13 cellular contexts compared by ENCODE assay signal in the genomic region with DNA sequence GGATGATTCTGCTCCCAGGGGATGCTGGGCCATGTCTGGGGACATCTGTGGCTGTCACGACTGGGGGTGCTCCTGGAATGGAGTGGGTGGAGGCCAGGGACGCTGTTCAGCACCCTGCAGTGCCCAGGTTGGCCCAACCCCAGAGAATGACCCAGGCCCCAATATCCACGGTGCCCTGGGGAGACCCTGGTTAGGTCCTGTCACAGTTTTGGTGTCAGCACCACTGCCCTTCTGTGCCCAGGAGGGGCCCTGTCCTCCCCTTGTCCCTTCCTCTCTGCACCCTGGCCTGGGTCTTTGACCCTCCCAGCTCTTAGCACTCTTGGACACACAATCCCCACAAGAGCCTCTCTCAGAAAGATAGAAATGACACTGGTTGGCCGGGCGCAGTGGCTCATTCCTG.
A peak's percentile ranks its signal among the peaks of the same experiment; 100 is the strongest.
DNase-seq lines count a peak whose midpoint lies in the region; ATAC-seq, FAIRE-seq and TF ChIP-seq lines count a peak whose summit lies in the region.
"Had no signal": no experiment of that assay in that cellular context is flagged by ENCODE, and none has a peak within 500 bp of the region (broad histone marks: within the 10 kb centered on the region; RNA-seq: fewer than 3 reads in every experiment).

No MANE protein-coding gene starts in this region.

- ATAC-seq in activated naive CD4-positive, alpha-beta T cell treated with anti-CD3 and anti-CD28 coated beads, Interleukin-2, amount 50 U/mL, for 72 hours: no peak
- ATAC-seq in stimulated activated memory B cell treated with anti-CD40 and anti-IgM and Interleukin-4, amounts not matched to agents 10 μg/mL and 1 μg/mL and 100 μg/mL, for 72 hours: no peak
- ATAC-seq: K562 had no signal

- POLR2A ChIA-PET in H1 (lab: Charles Lee; ENCODE audit: partially characterized antibody): interaction anchor here (2.8 kb wide), 1 partner anchor 85 kb away, joined by 18 read pairs; a partner anchor contains a TSS

- no peak overlapping the region for H3K23ac ChIP-seq in H1 (ENCODE audit: insufficient read length)

- CTCF ChIA-PET in activated naive CD4-positive, alpha-beta T cell treated with anti-CD3 and anti-CD28 coated beads for 36 hours (lab: Charles Lee): interaction anchor here (1.0 to 1.8 kb wide), 5 partner anchors 9 to 50 kb away, joined by 3 to 5 read pairs (median 4); no protein-coding TSS in a partner anchor
- CTCF ChIA-PET in H1 (lab: Charles Lee; ENCODE audit: partially characterized antibody): interaction anchor here (0.6 to 1.5 kb wide), 3 partner anchors 19 to 276 kb away, joined by 3 to 4 read pairs (median 4); no protein-coding TSS in a partner anchor

- intact Hi-C loops in activated naive CD4-positive, alpha-beta T cell treated with anti-CD3 and anti-CD28 coated beads for 36 hours (cut with micrococcal nuclease): loop anchor here (5.0 kb wide), 1 partner anchor 51 kb away; no protein-coding TSS in a partner anchor
- intact Hi-C loops in ascending aorta (cut with DNase I) (no loop called here), tibial artery (cut with DNase I; ENCODE audit: low total_unique reads) (no loop called here)

- H3F3A ChIP-seq in MM.1S (ENCODE audit: insufficient read depth, low read length): peaks cover 17% of the 10 kb centered on the region

- no peaks in the 10 kb centered on the region for H3K27me3 Mint-ChIP-seq in activated naive CD4-positive, alpha-beta T cell treated with anti-CD3 and anti-CD28 coated beads for 36 hours (ENCODE audit: low read depth)
- no peaks in the 10 kb centered on the region for H3K27me3 Mint-ChIP-seq in stimulated activated memory B cell treated with anti-CD40 and anti-IgM and Interleukin-4, amounts not matched to agents 10 μg/mL and 1 μg/mL and 100 μg/mL, for 72 hours
- H3K27me3 Mint-ChIP-seq: brain had no signal

- H3K14ac ChIP-seq in H1 (ENCODE audit: insufficient read length): no peak overlapping the region

- H3K79me2 ChIP-seq in MM.1S (ENCODE audit: low read length): peaks cover 5% of the 10 kb centered on the region; the same call in 1 of the 2 replicates
- no peaks in the 10 kb centered on the region for H3K79me2 ChIP-seq in H1 (ENCODE audit: control insufficient read depth in 1 of 2, insufficient read depth in 2 of 2, low read length in 2 of 2)

- H3K36me3 Mint-ChIP-seq in activated naive CD4-positive, alpha-beta T cell treated with anti-CD3 and anti-CD28 coated beads for 36 hours (ENCODE audit: low read depth): no peaks in the 10 kb centered on the region
- H3K36me3 Mint-ChIP-seq in activated naive CD4-positive, alpha-beta T cell treated with anti-CD3 and anti-CD28 coated beads, Interleukin-2, amount 50 U/mL, for 72 hours: no peaks in the 10 kb centered on the region
- H3K36me3 Mint-ChIP-seq in stimulated activated memory B cell treated with anti-CD40 and anti-IgM and Interleukin-4, amounts not matched to agents 10 μg/mL and 1 μg/mL and 100 μg/mL, for 72 hours: no peaks in the 10 kb centered on the region
- H3K36me3 Mint-ChIP-seq: brain had no signal

- DNase-seq in activated naive CD4-positive, alpha-beta T cell treated with anti-CD3 and anti-CD28 coated beads for 36 hours: no peak
- DNase-seq in activated naive CD4-positive, alpha-beta T cell treated with anti-CD3 and anti-CD28 coated beads, Interleukin-2, amount 50 U/mL, for 72 hours (ENCODE audit: low spot score in 2 of 2): no peak
- no peak for DNase-seq in MM.1S
- DNase-seq in H1 (ENCODE audit: low read depth in 1 of 2, low spot score in 2 of 2): no peak
- no peak for DNase-seq in AG08395 (ENCODE audit: low spot score)
- DNase-seq in ascending aorta (ENCODE audit: low spot score in 2 of 2): no peak
- no peak for DNase-seq in tibial artery
- DNase-seq: mammary epithelial cell, NCI-H446 treated with DMSO at 0.1 percent for 48 hours had no signal

- no peaks in the 10 kb centered on the region for H3K9me2 ChIP-seq in MM.1S (replicated peaks; ENCODE audit: insufficient read depth, low read length)

- no peak for TF ChIP-seq POLR2A in H1 (IDR thresholded peaks at IDR 0.05; ENCODE audit: control extremely low read depth in 1 of 2, low read depth in 2 of 2, low read length in 2 of 2)

- H3K4me1 Mint-ChIP-seq in activated naive CD4-positive, alpha-beta T cell treated with anti-CD3 and anti-CD28 coated beads for 36 hours (ENCODE audit: low read depth): peaks cover 25% of the 10 kb centered on the region
- peaks cover 83% of the 10 kb centered on the region for H3K4me1 Mint-ChIP-seq in stimulated activated memory B cell treated with anti-CD40 and anti-IgM and Interleukin-4, amounts not matched to agents 10 μg/mL and 1 μg/mL and 100 μg/mL, for 72 hours
- H3K4me1 Mint-ChIP-seq: brain had no signal

- TF ChIP-seq RAD21 in H1 (IDR thresholded peaks at IDR 0.05 in 1 of 2, conservative IDR thresholded peaks at IDR 0.05 in 1 of 2; ENCODE audit: low read depth in 2 of 2, low read length in 2 of 2): no peak

- H4K20me1 ChIP-seq in MM.1S (ENCODE audit: insufficient read depth, low read length) (no peaks in the 10 kb centered on the region), H1 (replicated peaks in 1 of 2; ENCODE audit: control insufficient read depth in 1 of 2, insufficient read depth in 2 of 2, low read length in 2 of 2) (peaks cover 0 to 4% of the 10 kb centered on the region in 2 experiments)

- no peak overlapping the region for H3K18ac ChIP-seq in H1 (ENCODE audit: extremely low read depth, low read length)

- H3K36me3 ChIP-seq in MM.1S (replicated peaks; ENCODE audit: insufficient read depth, low read length) (no peaks in the 10 kb centered on the region), H1 (ENCODE audit: control insufficient read depth in 2 of 4, insufficient read depth in 4 of 4, low read length in 3 of 4) (no peaks in the 10 kb centered on the region), ascending aorta (no peaks in the 10 kb centered on the region), tibial artery (no peaks in the 10 kb centered on the region)
- H3K36me3 ChIP-seq: right lobe of liver had no signal

- H3K9me3 ChIP-seq in MM.1S (replicated peaks; ENCODE audit: insufficient read depth, low read length): no peaks in the 10 kb centered on the region
- H3K9me3 ChIP-seq in H1 (ENCODE audit: insufficient read depth in 2 of 2, low read depth in 1 of 2, low read length in 1 of 2): no peaks in the 10 kb centered on the region
- no peaks in the 10 kb centered on the region for H3K9me3 ChIP-seq in ascending aorta
- no peaks in the 10 kb centered on the region for H3K9me3 ChIP-seq in tibial artery
- H3K9me3 ChIP-seq: right lobe of liver had no signal

- no peaks in the 10 kb centered on the region for H3K79me1 ChIP-seq in H1 (ENCODE audit: low read depth, low read length)

- no peak overlapping the region for H2BK5ac ChIP-seq in H1 (ENCODE audit: low read depth, low read length)

- H2AK5ac ChIP-seq in H1 (ENCODE audit: low read depth, low read length): no peak overlapping the region

- peak overlapping the region; percentile 74 for H3K4me3 Mint-ChIP-seq in activated naive CD4-positive, alpha-beta T cell treated with anti-CD3 and anti-CD28 coated beads for 36 hours
- H3K4me3 Mint-ChIP-seq in stimulated activated memory B cell treated with anti-CD40 and anti-IgM and Interleukin-4, amounts not matched to agents 10 μg/mL and 1 μg/mL and 100 μg/mL, for 72 hours: peak overlapping the region; percentile 94
- H3K4me3 Mint-ChIP-seq: brain had no signal

- FAIRE-seq in H1 (lab: Jason Lieb, UNC): no peak
- FAIRE-seq: K562 had no signal

- H3K4me3 ChIP-seq in MM.1S (ENCODE audit: low read length) (peak overlapping the region; percentile 29; the same call in 1 of the 2 replicates), H1 (ENCODE audit: extremely low read depth in 1 of 4, insufficient read depth in 2 of 4, low read depth in 3 of 4, low read length in 4 of 4) (no peak overlapping the region), ascending aorta (no peak overlapping the region), tibial artery (no peak overlapping the region)
- H3K4me3 ChIP-seq: K562, right lobe of liver had no signal

- peak overlapping the region; percentile 63; the same call in 1 of the 2 replicates for H2AFZ ChIP-seq in MM.1S (ENCODE audit: low read length)
- no peak overlapping the region for H2AFZ ChIP-seq in H1 (ENCODE audit: low read length)

- no peak overlapping the region for H4K5ac ChIP-seq in H1 (ENCODE audit: insufficient read length, low read depth, low read length)

- H3K4me2 ChIP-seq in MM.1S (ENCODE audit: low read depth, low read length): peak overlapping the region; percentile 67
- no peak overlapping the region for H3K4me2 ChIP-seq in H1 (ENCODE audit: insufficient read depth in 1 of 2, low read depth in 2 of 2, low read length in 2 of 2)

- H4K91ac ChIP-seq in H1 (replicated peaks; ENCODE audit: insufficient read length, low read length): no peak overlapping the region

- WGBS in H1 (ENCODE audit: extremely low coverage in 1 of 2, insufficient coverage in 1 of 2, insufficient read length in 1 of 2, insufficient replicate concordance in 2 of 2, low coverage in 1 of 2, low lambda C conversion rate in 2 of 2, missing lambda C conversion rate in 1 of 2), 2 experiments: 93% methylated on average over 5 of the region's 5 CpGs; no CpG with 5 or more reads in 1 of the 2 experiments

- no peak for TF ChIP-seq EP300 in H1 (IDR thresholded peaks at IDR 0.05; ENCODE audit: borderline replicate concordance in 1 of 2, low read depth in 2 of 2, low read length in 2 of 2)

- no peak overlapping the region for H3K56ac ChIP-seq in H1 (replicated peaks; ENCODE audit: insufficient read length, low read depth, low read length)

- no peak overlapping the region for H3K4ac ChIP-seq in H1 (replicated peaks; ENCODE audit: insufficient read length, low read depth, low read length)

- H3K9ac ChIP-seq in MM.1S (ENCODE audit: low read length): peak overlapping the region; percentile 65
- H3K9ac ChIP-seq in H1 (replicated peaks in 1 of 4; ENCODE audit: extremely low read depth in 1 of 4, low read depth in 3 of 4, low read length in 3 of 4): no peak overlapping the region

- H3K27ac Mint-ChIP-seq in activated naive CD4-positive, alpha-beta T cell treated with anti-CD3 and anti-CD28 coated beads for 36 hours: peak overlapping the region; percentile 91
- no peak overlapping the region for H3K27ac Mint-ChIP-seq in activated naive CD4-positive, alpha-beta T cell treated with anti-CD3 and anti-CD28 coated beads, Interleukin-2, amount 50 U/mL, for 72 hours
- H3K27ac Mint-ChIP-seq in stimulated activated memory B cell treated with anti-CD40 and anti-IgM and Interleukin-4, amounts not matched to agents 10 μg/mL and 1 μg/mL and 100 μg/mL, for 72 hours: peak overlapping the region; percentile 96
- H3K27ac Mint-ChIP-seq: brain had no signal

- H2BK120ac ChIP-seq in H1 (replicated peaks; ENCODE audit: low read depth, low read length): no peak overlapping the region

- H3K27me3 ChIP-seq in MM.1S (replicated peaks; ENCODE audit: insufficient read depth, low read length): no peaks in the 10 kb centered on the region
- no peaks in the 10 kb centered on the region for H3K27me3 ChIP-seq in H1 (replicated peaks in 1 of 4; ENCODE audit: control insufficient read depth in 3 of 4, extremely low read depth in 1 of 4, insufficient read depth in 3 of 4, low read length in 3 of 4)
- H3K27me3 ChIP-seq in ascending aorta: no peaks in the 10 kb centered on the region
- no peaks in the 10 kb centered on the region for H3K27me3 ChIP-seq in tibial artery
- H3K27me3 ChIP-seq: right lobe of liver had no signal

- no peak overlapping the region for H4K8ac ChIP-seq in H1 (ENCODE audit: extremely low read depth, insufficient read depth, low read length)

- TF ChIP-seq CTCF in MM.1S (IDR thresholded peaks at IDR 0.05; ENCODE audit: low read length) (no peak), H1 (IDR thresholded peaks at IDR 0.05; ENCODE audit: control extremely low read depth in 1 of 3, insufficient read depth in 1 of 3, low read depth in 1 of 3, low read length in 3 of 3) (no peak), ascending aorta (IDR thresholded peaks at IDR 0.05) (no peak), tibial artery (IDR thresholded peaks at IDR 0.05) (no peak)

- peak overlapping the region; percentile 71 for H3K27ac ChIP-seq in MM.1S (ENCODE audit: low read length)
- no peak overlapping the region for H3K27ac ChIP-seq in H1 (ENCODE audit: low read depth, low read length)
- H3K27ac ChIP-seq in ascending aorta: no peak overlapping the region
- no peak overlapping the region for H3K27ac ChIP-seq in tibial artery
- H3K27ac ChIP-seq: right lobe of liver had no signal

- no peak overlapping the region for H2BK20ac ChIP-seq in H1 (ENCODE audit: low read length)

- H3K4me1 ChIP-seq in MM.1S (ENCODE audit: low read length): peaks cover 10% of the 10 kb centered on the region
- H3K4me1 ChIP-seq in H1 (replicated peaks in 1 of 4; ENCODE audit: control insufficient read depth in 3 of 4, insufficient read depth in 4 of 4, low read length in 3 of 4): peaks cover 0 to 6% (median under 1%) of the 10 kb centered on the region in 4 experiments; a peak in 1 of 7 replicates
- H3K4me1 ChIP-seq in ascending aorta: no peaks in the 10 kb centered on the region
- H3K4me1 ChIP-seq in tibial artery: peaks cover 0 to 3% (median 0%) of the 10 kb centered on the region in 4 donors

- no peaks in the 10 kb centered on the region for H3K9me3 Mint-ChIP-seq in activated naive CD4-positive, alpha-beta T cell treated with anti-CD3 and anti-CD28 coated beads for 36 hours
- H3K9me3 Mint-ChIP-seq in activated naive CD4-positive, alpha-beta T cell treated with anti-CD3 and anti-CD28 coated beads, Interleukin-2, amount 50 U/mL, for 72 hours: no peaks in the 10 kb centered on the region
- H3K9me3 Mint-ChIP-seq in stimulated activated memory B cell treated with anti-CD40 and anti-IgM and Interleukin-4, amounts not matched to agents 10 μg/mL and 1 μg/mL and 100 μg/mL, for 72 hours: no peaks in the 10 kb centered on the region

- H2BK15ac ChIP-seq in H1 (ENCODE audit: low read length): no peak overlapping the region

- H3K23me2 ChIP-seq in H1 (ENCODE audit: low read depth, low read length): no peaks in the 10 kb centered on the region; the same call in none of the 2 replicates

- H2BK12ac ChIP-seq in H1 (ENCODE audit: low read depth, low read length): 0 out of 2 replicates have a peak overlapping the region, but pooled peaks have one; percentile 27

Comparison
In these comparisons a context has a peak if more than half of its experiments do, and no peak if none do; other contexts are left out.
1. H3K27ac Mint-ChIP-seq: peak in activated naive CD4-positive, alpha-beta T cell treated with anti-CD3 and anti-CD28 coated beads for 36 hours (single experiment) and stimulated activated memory B cell treated with anti-CD40 and anti-IgM and Interleukin-4, amounts not matched to agents 10 μg/mL and 1 μg/mL and 100 μg/mL, for 72 hours (single experiment); none in activated naive CD4-positive, alpha-beta T cell treated with anti-CD3 and anti-CD28 coated beads, Interleukin-2, amount 50 U/mL, for 72 hours (0 of 2).